ENCODE assay signal across 15 cellular contexts in genomic region chr14:58755026-58755929, GRCh38.
A peak's percentile ranks its signal among the peaks of the same experiment; 100 is the strongest.
DNase-seq lines count a peak whose midpoint lies in the region; ATAC-seq and TF ChIP-seq lines count a peak whose summit lies in the region.
"Had no signal": no experiment of that assay in that cellular context is flagged by ENCODE, and none has a peak within 500 bp of the region (broad histone marks: within the 10 kb centered on the region; RNA-seq: fewer than 3 reads in every experiment).

No MANE protein-coding gene starts in this region.

- TF ChIP-seq CTCF in heart left ventricle (IDR thresholded peaks at IDR 0.05), result no peak
- TF ChIP-seq CTCF in stomach (IDR thresholded peaks at IDR 0.05), result no peak

- TF ChIP-seq POLR2A in heart left ventricle (IDR thresholded peaks at IDR 0.05), result no peak
- no peak for TF ChIP-seq POLR2A in stomach (IDR thresholded peaks at IDR 0.05)
- TF ChIP-seq POLR2A in GM18505 (IDR thresholded peaks at IDR 0.05; ENCODE audit: borderline replicate concordance, extremely low read depth, insufficient read depth, insufficient read length), result no peak

- ATAC-seq in heart left ventricle (peak in 3 of 4 donors; percentile 21 to 69 (median 28)), GM18505 (IDR thresholded peaks at IDR 0.05; ENCODE audit: unreplicated experiment) (no peak)
- ATAC-seq: T-helper 17 cell had no signal

- H3K9me3 ChIP-seq in heart left ventricle (no peaks in the 10 kb centered on the region), stomach (no peaks in the 10 kb centered on the region)
- H3K9me3 ChIP-seq: Caco-2 had no signal

- TF ChIP-seq EP300 in stomach (IDR thresholded peaks at IDR 0.05), result no peak

- peak overlapping the region in 3 of 12 donors; percentile 27 to 53 (median 31) for H3K27ac ChIP-seq in heart left ventricle
- peak overlapping the region in 3 of 5 donors; percentile 18 to 46 (median 36) for H3K27ac ChIP-seq in stomach

- H3K27me3 ChIP-seq in heart left ventricle (no peaks in the 10 kb centered on the region), stomach (no peaks in the 10 kb centered on the region)

- no peak overlapping the region for H3K4me3 ChIP-seq in heart left ventricle
- no peak overlapping the region for H3K4me3 ChIP-seq in stomach

- peaks cover 0 to 28% (median 11%) of the 10 kb centered on the region in 12 donors for H3K4me1 ChIP-seq in heart left ventricle
- peaks cover 21 to 58% (median 38%) of the 10 kb centered on the region in 4 donors for H3K4me1 ChIP-seq in stomach
- H3K4me1 ChIP-seq: Caco-2 had no signal

- WGBS in heart left ventricle, 4 donors, result 46 to 63% (median 61%) methylated on average over 3 of the region's 3 CpGs
- WGBS in stomach, 5 donors, result 29 to 49% (median 31%) methylated on average over 3 of the region's 3 CpGs

- DNase-seq in NCI-H1417 (lab: John Stamatoyannopoulos, UW) (peak; percentile 62 to 74 (median 67)), NCI-H1417 treated with DMSO at 0.1 percent for 48 hours (lab: John Stamatoyannopoulos, UW) (no peak), NCI-H748 (lab: John Stamatoyannopoulos, UW; ENCODE audit: unreplicated experiment) (peak; percentile 87), heart left ventricle (peak in 1 of 5 donors; percentile 13), stomach (no peak), UCSD-AML1 (lab: John Stamatoyannopoulos, UW; ENCODE audit: unreplicated experiment) (no peak), putamen (ENCODE audit: low spot score) (no peak)
- DNase-seq: 8988T; activated CD4-positive, alpha-beta T cell treated with anti-CD3 and anti-CD28 coated beads, Interleukin-2, amount 50 U/mL, for 1 hour; activated naive CD4-positive, alpha-beta T cell treated with anti-CD3 and anti-CD28 coated beads for 36 hours; Caco-2; NCI-H2029 treated with DMSO at 0.1 percent for 48 hours; T-helper 17 cell; trophoblast cell had no signal

- H3K36me3 ChIP-seq in heart left ventricle, result no peaks in the 10 kb centered on the region
- H3K36me3 ChIP-seq in stomach, result no peaks in the 10 kb centered on the region

- intact Hi-C loops in heart left ventricle (cut with DNase I) (no loop called here), stomach (cut with DNase I; ENCODE audit: low total_unique reads) (no loop called here)

Comparison
In these comparisons a context has a peak if more than half of its experiments do, and no peak if none do; other contexts are left out.
1. DNase-seq: peak in NCI-H1417 (3 of 3) and NCI-H748 (single experiment); none in NCI-H1417 treated with DMSO at 0.1 percent for 48 hours (single experiment), stomach (single experiment), UCSD-AML1 (single experiment) and putamen (single experiment).